Comparison of ENCODE assay signal across 11 cellular contexts in the genomic region with DNA sequence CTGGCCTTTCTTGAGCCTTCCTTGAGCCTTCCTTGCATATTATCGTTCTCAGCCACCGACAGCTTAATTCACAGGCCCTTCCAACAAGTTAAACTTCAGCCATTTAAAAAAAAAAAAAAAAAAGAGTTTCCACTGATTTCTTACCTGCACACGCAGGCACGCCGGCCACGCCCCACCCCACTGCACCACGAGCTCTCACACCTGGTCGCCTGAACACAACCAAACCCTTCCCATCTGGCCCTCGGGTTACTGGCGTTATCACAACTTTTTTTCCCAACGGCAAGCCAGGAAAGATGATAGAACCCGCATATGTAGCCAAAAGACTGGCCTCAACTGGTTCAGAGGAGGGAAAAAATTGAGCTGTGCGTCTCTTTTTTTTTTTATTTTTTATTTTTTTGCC. TPM values are rescaled to one million over a fixed set of nuclear protein-coding genes. Genes with fewer than 3 reads are reported as not detected.
DNase-seq lines count a peak whose midpoint lies in the region; ATAC-seq and TF ChIP-seq lines count a peak whose summit lies in the region.
"Had no signal": no experiment of that assay in that cellular context is flagged by ENCODE, and none has a peak within 500 bp of the region (broad histone marks: within the 10 kb centered on the region; RNA-seq: fewer than 3 reads in every experiment).

No MANE protein-coding gene starts in this region.

- no peak for TF ChIP-seq EP300 in stomach (IDR thresholded peaks at IDR 0.05)

- peaks cover 87% of the 10 kb centered on the region for H3K4me1 Mint-ChIP-seq in glutamatergic neuron (ENCODE audit: low read depth, unreplicated experiment)

- peak overlapping the region; percentile 9; the same call in 1 of the 2 replicates for H3K4me2 ChIP-seq in PC-3 (ENCODE audit: low read length)

- H3K27ac ChIP-seq in PC-3 (ENCODE audit: low read length) (no peak overlapping the region), stomach (peak overlapping the region; percentile 62 to 88 (median 76))

- H3F3A ChIP-seq in PC-3 (ENCODE audit: low read length, unreplicated experiment): peaks cover 5% of the 10 kb centered on the region

- BruUV-seq in PC-3 (replicated peaks; lab: Mats Ljungman, UMichigan): no TSS peak

- H4K20me1 ChIP-seq in PC-3 (ENCODE audit: low read length): 0 out of 2 replicates have a peak, but pooled peaks cover 3% of the 10 kb centered on the region

- H3K4me3 ChIP-seq in PC-3 (ENCODE audit: low read length) (no peak overlapping the region), stomach (peak overlapping the region in 1 of 4 donors; percentile 9)

- no peak for TF ChIP-seq POLR2A in stomach (IDR thresholded peaks at IDR 0.05)

- no peaks in the 10 kb centered on the region for H3K36me3 Mint-ChIP-seq in glutamatergic neuron (ENCODE audit: unreplicated experiment)

- H2AFZ ChIP-seq in PC-3 (ENCODE audit: low read length): no peak overlapping the region

- H3K36me3 ChIP-seq in PC-3 (ENCODE audit: low read depth, low read length): no peaks in the 10 kb centered on the region
- H3K36me3 ChIP-seq in stomach: no peaks in the 10 kb centered on the region

- CTCF ChIA-PET in PC-3 (lab: Charles Lee): interaction anchor here (0.5 to 0.6 kb wide), 3 partner anchors 20 to 90 kb away, joined by 3 to 4 read pairs (median 4); no protein-coding TSS in a partner anchor

- H3K9me3 ChIP-seq in PC-3 (ENCODE audit: low read length) (no peaks in the 10 kb centered on the region), stomach (no peaks in the 10 kb centered on the region)

- 20 to 31% (median 22%) methylated on average over 13 of the region's 13 CpGs for WGBS in stomach, 5 donors

- peaks cover 6% of the 10 kb centered on the region for H3K27me3 Mint-ChIP-seq in glutamatergic neuron (ENCODE audit: unreplicated experiment)

- H3K9ac ChIP-seq in PC-3 (ENCODE audit: low read length): no peak overlapping the region

- no peaks in the 10 kb centered on the region for H3K9me2 ChIP-seq in PC-3 (replicated peaks; ENCODE audit: low read length)

- no peaks in the 10 kb centered on the region for H3K27me3 ChIP-seq in PC-3 (ENCODE audit: low read length)
- peaks cover 0 to 7% (median 0%) of the 10 kb centered on the region in 3 donors for H3K27me3 ChIP-seq in stomach

- TF ChIP-seq CTCF in PC-3 (conservative IDR thresholded peaks at IDR 0.05; ENCODE audit: low read depth, low read length) (no peak), glutamatergic neuron (IDR thresholded peaks at IDR 0.05; ENCODE audit: partially characterized antibody, unreplicated experiment) (no peak), stomach (IDR thresholded peaks at IDR 0.05) (no peak)

- peak overlapping the region; percentile 90 for H3K27ac Mint-ChIP-seq in glutamatergic neuron (ENCODE audit: unreplicated experiment)

- intact Hi-C loops in Right ventricle myocardium superior (cut with DNase I): loop anchor here (10.0 kb wide), 1 partner anchor 95 kb away; no protein-coding TSS in a partner anchor
- intact Hi-C loops in cardiac septum (cut with DNase I): loop anchor here (5.0 kb wide), 1 partner anchor 43 kb away; no protein-coding TSS in a partner anchor
- intact Hi-C loops in PC-3 (cut with micrococcal nuclease): no loop called here
- intact Hi-C loops in stomach (cut with DNase I; ENCODE audit: low total_unique reads): no loop called here

- H3K4me1 ChIP-seq in PC-3 (ENCODE audit: insufficient read depth, low read length): peaks cover 43% of the 10 kb centered on the region
- peaks cover 29 to 67% (median 51%) of the 10 kb centered on the region in 4 donors for H3K4me1 ChIP-seq in stomach

- peak; percentile 8 for ATAC-seq in Right ventricle myocardium superior (ENCODE audit: poor library complexity)
- ATAC-seq in PC-3: no peak
- no peak for ATAC-seq in HG03095 (IDR thresholded peaks at IDR 0.05; ENCODE audit: unreplicated experiment)

- DNase-seq in Right ventricle myocardium superior (no peak), cardiac septum (ENCODE audit: low spot score) (no peak), PC-3 (no peak), glutamatergic neuron (no peak), stomach (peak; percentile 77), activated T-cell treated with anti-CD3 and anti-CD28 coated beads for 4 hours (no peak)
- no peak for DNase-seq in activated naive CD4-positive, alpha-beta T cell (lab: John Stamatoyannopoulos, UW)
- DNase-seq: activated effector memory CD4-positive, alpha-beta T cell treated with anti-CD3 and anti-CD28 coated beads, Interleukin-2, amount 50 U/mL, for 16 hours; dermis blood vessel endothelial cell; stimulated activated CD4-positive, alpha-beta T cell treated with anti-CD3 and anti-CD28 coated beads, Interleukin-15, amount 100 ng/mL, for 24 hours had no signal

- H3K9me3 Mint-ChIP-seq in glutamatergic neuron (ENCODE audit: unreplicated experiment): peaks cover 7% of the 10 kb centered on the region

- POLR2A ChIA-PET in PC-3 (lab: Charles Lee; ENCODE audit: unreplicated experiment): no interaction called here

- H3K79me2 ChIP-seq in PC-3 (ENCODE audit: low read length): peaks cover 18% of the 10 kb centered on the region

- H3K4me3 Mint-ChIP-seq in glutamatergic neuron (ENCODE audit: unreplicated experiment): peak overlapping the region; percentile 77

RNA-seq across cellular contexts. Expression of gene BCL11A, which starts 23.2 kb away (rescaled TPM):
- total RNA-seq in Right ventricle myocardium superior: 31.6 TPM
- total RNA-seq in cardiac septum: 16.9 TPM
- total RNA-seq in PC-3 (2014; rRNA removed): 3.1 and 4.6 TPM in 2 replicates
- 29.1 TPM for total RNA-seq in glutamatergic neuron (ENCODE audit: unreplicated experiment)
- 10 to 100 TPM in 4 of 5 donors, 1 to 10 TPM in 1; 6.8 to 27.4 (median 18.0) TPM for total RNA-seq in stomach
- 10 to 100 TPM in 1 of 3 donors, 1 to 10 TPM in 2; 1.2 to 15.2 (median 4.2) TPM for polyA plus RNA-seq in stomach

Comparison
In these comparisons a context has a peak if more than half of its experiments do, and no peak if none do; other contexts are left out.
1. intact Hi-C loops: an anchor here in Right ventricle myocardium superior (10.0 kb wide) and cardiac septum (5.0 kb wide); none called in PC-3 and stomach.